9 cellular contexts compared by ENCODE assay signal in genomic region chr7:83594076-83594475, GRCh38. TPM values are rescaled to one million over a fixed set of nuclear protein-coding genes. Genes with fewer than 3 reads are reported as not detected.
"Had no signal": no experiment of that assay in that cellular context is flagged by ENCODE, and none has a peak within 500 bp of the region (broad histone marks: within the 10 kb centered on the region; RNA-seq: fewer than 3 reads in every experiment).

No MANE protein-coding gene starts in this region.

- DNase-seq: activated CD4-positive, alpha-beta memory T cell treated with anti-CD3 and anti-CD28 coated beads for 36 hours; activated gamma-delta T cell treated with Interleukin-2 at 50 U/mL for 16 hours; activated naive CD8-positive, alpha-beta T cell treated with anti-CD3 and anti-CD28 coated beads for 36 hours; activated T-cell treated with anti-CD3 and anti-CD28 coated beads, Interleukin-2, amount 50 U/mL, for 48 hours; endodermal cell; hypothalamus; ovary; stimulated activated CD4-positive, alpha-beta T cell treated with anti-CD3 and anti-CD28 coated beads, Interleukin-4, amount 100 ng/mL, for 1 hour; stomach had no signal

RNA-seq across cellular contexts. Expression of gene SEMA3E, which starts 54.9 kb away (rescaled TPM):
- total RNA-seq: activated CD4-positive, alpha-beta memory T cell treated with anti-CD3 and anti-CD28 coated beads for 36 hours; activated naive CD8-positive, alpha-beta T cell treated with anti-CD3 and anti-CD28 coated beads for 36 hours had no signal
